ENCODE assay signal across 10 cellular contexts in genomic region chr15:48001393-48002059, GRCh38.
DNase-seq lines count a peak whose midpoint lies in the region; ATAC-seq and TF ChIP-seq lines count a peak whose summit lies in the region.
"Had no signal": no experiment of that assay in that cellular context is flagged by ENCODE, and none has a peak within 500 bp of the region (broad histone marks: within the 10 kb centered on the region; RNA-seq: fewer than 3 reads in every experiment).

No MANE protein-coding gene starts in this region.

- H3K36me3 Mint-ChIP-seq in nephron (ENCODE audit: low read depth), result no peaks in the 10 kb centered on the region
- H3K36me3 Mint-ChIP-seq: activated naive CD8-positive, alpha-beta T cell treated with anti-CD3 and anti-CD28 coated beads, Interleukin-2, amount 10 ng/mL, durations not matched to agents 7 days and 5 days had no signal

- H3K27ac Mint-ChIP-seq in nephron, result peak overlapping the region in 2 of 3 experiments; percentile 8 to 38
- H3K27ac Mint-ChIP-seq: activated naive CD8-positive, alpha-beta T cell treated with anti-CD3 and anti-CD28 coated beads, Interleukin-2, amount 10 ng/mL, durations not matched to agents 7 days and 5 days had no signal

- peak; percentile 94 for ATAC-seq in GM19035 (IDR thresholded peaks at IDR 0.05; ENCODE audit: unreplicated experiment)
- peak; percentile 92 for ATAC-seq in HG02588 (IDR thresholded peaks at IDR 0.05; ENCODE audit: unreplicated experiment)
- peak; percentile 91 for ATAC-seq in HG03520 (IDR thresholded peaks at IDR 0.05; ENCODE audit: unreplicated experiment)
- no peak for ATAC-seq in activated CD4-positive, CD25-positive, alpha-beta regulatory T cell treated with anti-CD3 and anti-CD28 coated beads, Interleukin-2, amount 50 U/mL, for 24 hours
- ATAC-seq: right cardiac atrium had no signal

- H3K27me3 Mint-ChIP-seq in nephron (ENCODE audit: low read depth), result peaks cover 4% of the 10 kb centered on the region

- no peaks in the 10 kb centered on the region for H3K9me3 Mint-ChIP-seq in nephron
- H3K9me3 Mint-ChIP-seq: activated naive CD8-positive, alpha-beta T cell treated with anti-CD3 and anti-CD28 coated beads, Interleukin-2, amount 10 ng/mL, durations not matched to agents 7 days and 5 days had no signal

- no peak for DNase-seq in activated CD4-positive, CD25-positive, alpha-beta regulatory T cell (lab: John Stamatoyannopoulos, UW)
- DNase-seq in HuH-7.5 (ENCODE audit: low spot score), result no peak
- DNase-seq: activated naive CD8-positive, alpha-beta T cell treated with anti-CD3 and anti-CD28 coated beads, Interleukin-2, amount 10 ng/mL, durations not matched to agents 7 days and 5 days; right cardiac atrium; T1000 had no signal

- no peak for TF ChIP-seq CTCF in nephron (IDR thresholded peaks at IDR 0.05; ENCODE audit: unreplicated experiment in 3 of 3)

- H3K4me1 Mint-ChIP-seq in nephron, result peaks cover 22% of the 10 kb centered on the region
- H3K4me1 Mint-ChIP-seq: activated naive CD8-positive, alpha-beta T cell treated with anti-CD3 and anti-CD28 coated beads, Interleukin-2, amount 10 ng/mL, durations not matched to agents 7 days and 5 days had no signal

- H3K4me3 Mint-ChIP-seq in nephron, result no peak overlapping the region
- H3K4me3 Mint-ChIP-seq: activated naive CD8-positive, alpha-beta T cell treated with anti-CD3 and anti-CD28 coated beads, Interleukin-2, amount 10 ng/mL, durations not matched to agents 7 days and 5 days had no signal

Comparison
In these comparisons a context has a peak if more than half of its experiments do, and no peak if none do; other contexts are left out.
1. ATAC-seq: peak in GM19035 (single experiment), HG02588 (single experiment) and HG03520 (single experiment); none in activated CD4-positive, CD25-positive, alpha-beta regulatory T cell treated with anti-CD3 and anti-CD28 coated beads, Interleukin-2, amount 50 U/mL, for 24 hours (0 of 2).